ENCODE assay signal across 10 cellular contexts in the genomic region with DNA sequence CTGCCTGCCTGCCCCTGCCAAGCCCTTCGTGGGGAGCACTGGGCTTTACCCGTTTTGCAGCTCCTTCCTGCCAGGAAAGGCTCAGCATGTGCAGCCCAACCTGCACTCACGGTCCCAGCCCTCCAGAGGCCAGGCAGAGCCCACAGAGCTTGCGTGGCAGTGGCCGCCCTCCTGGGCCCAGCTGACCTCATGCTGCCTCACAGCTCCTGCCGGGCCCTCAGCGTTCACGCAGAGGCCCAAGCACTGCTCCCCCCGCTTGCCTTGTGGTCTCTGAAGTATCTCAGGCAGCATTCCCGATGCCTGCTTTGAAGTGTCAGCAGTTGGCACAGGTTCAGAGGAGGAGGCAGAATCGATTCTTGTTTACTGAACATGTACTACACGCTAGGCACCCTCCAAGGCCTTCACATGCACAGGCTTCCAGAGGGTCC. TPM values are rescaled to one million over a fixed set of nuclear protein-coding genes. Genes with fewer than 3 reads are reported as not detected.
DNase-seq lines count a peak whose midpoint lies in the region; ATAC-seq, FAIRE-seq and TF ChIP-seq lines count a peak whose summit lies in the region.
"Had no signal": no experiment of that assay in that cellular context is flagged by ENCODE, and none has a peak within 500 bp of the region (broad histone marks: within the 10 kb centered on the region; RNA-seq: fewer than 3 reads in every experiment).

No MANE protein-coding gene starts in this region.

- H3K27ac ChIP-seq in HEK293 (ENCODE audit: extremely low read depth, low read depth, low read length) (no peak overlapping the region), K562 (ENCODE audit: extremely low read depth, low read depth, low read length) (no peak overlapping the region)

- intact Hi-C loops in K562 (cut with micrococcal nuclease): no loop called here

- no peak for TF ChIP-seq RAD21 in K562 (CRISPR knock-in tag; conservative IDR thresholded peaks at IDR 0.05 in 1 of 2, IDR thresholded peaks at IDR 0.05 in 1 of 2)

- H3K4me2 ChIP-seq in K562 (ENCODE audit: insufficient read depth, low read length): no peak overlapping the region

- no peak overlapping the region for H2AFZ ChIP-seq in K562 (ENCODE audit: low read depth, low read length)

- no peak for TF ChIP-seq POLR2A in K562 (conservative IDR thresholded peaks at IDR 0.05)

- no TSS peak for BruUV-seq in K562 (replicated peaks; lab: Mats Ljungman, UMichigan)

- no peak overlapping the region for H3K27ac Mint-ChIP-seq in WTC11

- in situ Hi-C loops in K562 (cut with MboI): no loop called here

- H3K4me1 ChIP-seq in HEK293 (ENCODE audit: control insufficient read depth, insufficient read depth, low read length) (no peaks in the 10 kb centered on the region), K562 (replicated peaks in 1 of 2; ENCODE audit: control insufficient read depth in 2 of 2, insufficient read depth in 2 of 2, low read length in 2 of 2) (peaks cover 0 to 20% of the 10 kb centered on the region in 2 experiments; a peak in 1 of 5 replicates)

- DNase-seq in K562 (ENCODE audit: extremely low read depth in 1 of 4, low spot score in 3 of 4): no peak
- peak; percentile 38 for DNase-seq in kidney glomerular epithelial cell (lab: John Stamatoyannopoulos, UW)
- DNase-seq in stromal cell of bone marrow (ENCODE audit: low read depth): peak; percentile 90
- no peak for DNase-seq in HuH-7.5 (ENCODE audit: low spot score)
- DNase-seq in SHP77 treated with DMSO at 0.1 percent for 48 hours (lab: John Stamatoyannopoulos, UW): no peak
- no peak for DNase-seq in Kasumi-1 (lab: John Stamatoyannopoulos, UW)
- DNase-seq in WTC11 (ENCODE audit: low spot score): no peak
- DNase-seq: natural killer cell, NCI-H1417 treated with DMSO at 0.1 percent for 48 hours had no signal

- no peak for FAIRE-seq in K562 (lab: Jason Lieb, UNC)

- no peaks in the 10 kb centered on the region for H3K4me1 Mint-ChIP-seq in WTC11

- no peaks in the 10 kb centered on the region for H3K9me3 Mint-ChIP-seq in WTC11
- H3K9me3 Mint-ChIP-seq: natural killer cell had no signal

- 92% methylated on average over 8 of the region's 12 CpGs for WGBS in K562 (ENCODE audit: insufficient coverage, low coverage, missing lambda C conversion rate)

- no peaks in the 10 kb centered on the region for H3K27me3 Mint-ChIP-seq in WTC11 (ENCODE audit: low read depth)

- no peaks in the 10 kb centered on the region for H3K9me1 ChIP-seq in K562 (ENCODE audit: control insufficient read depth, insufficient read depth, low read length)

- no peak for TF ChIP-seq EP300 in K562 (IDR thresholded peaks at IDR 0.05; ENCODE audit: low read length)

- no peak overlapping the region for H3K4me3 ChIP-seq in HEK293 (ENCODE audit: low read depth, low read length)
- H3K4me3 ChIP-seq in K562: no peak overlapping the region

- no peaks in the 10 kb centered on the region; the same call in 2 of the 3 replicates for H3K79me2 ChIP-seq in K562 (ENCODE audit: control insufficient read depth, insufficient read depth, low read length)

- no peak overlapping the region for H3K4me3 Mint-ChIP-seq in WTC11
- H3K4me3 Mint-ChIP-seq: natural killer cell had no signal

- H3K27me3 ChIP-seq in K562 (ENCODE audit: control insufficient read depth in 2 of 2, insufficient read depth in 2 of 2, low read length in 2 of 2): no peaks in the 10 kb centered on the region

- peak overlapping the region in 1 of 2 experiments; percentile 43; a peak in 1 of 4 replicates for H3K9ac ChIP-seq in K562 (ENCODE audit: insufficient read depth in 1 of 2, low read depth in 2 of 2, low read length in 2 of 2)

- H3K9me3 ChIP-seq in HEK293 (ENCODE audit: control insufficient read depth, insufficient read depth, low read depth, low read length) (no peaks in the 10 kb centered on the region), K562 (replicated peaks; ENCODE audit: control insufficient read depth, insufficient read depth, low read depth, low read length) (no peaks in the 10 kb centered on the region)

- H3K36me3 ChIP-seq in HEK293 (ENCODE audit: control insufficient read depth in 2 of 2, insufficient read depth in 1 of 2, low read length in 2 of 2) (peaks cover 84 to 93% of the 10 kb centered on the region in 2 experiments), K562 (ENCODE audit: control insufficient read depth, insufficient read depth, low read length) (peaks cover 95% of the 10 kb centered on the region; the same call in 2 of the 3 replicates)

- H4K20me1 ChIP-seq in K562 (replicated peaks; ENCODE audit: control insufficient read depth, insufficient read depth, low read length): peaks cover 3% of the 10 kb centered on the region; the same call in 1 of the 2 replicates

- H3K36me3 Mint-ChIP-seq in WTC11: peaks cover 54% of the 10 kb centered on the region
- H3K36me3 Mint-ChIP-seq: natural killer cell had no signal

- ATAC-seq in K562 (no peak), WTC11 (no peak)
- ATAC-seq: natural killer cell had no signal

- TF ChIP-seq CTCF in HEK293 (tag by site-specific recombination; IDR thresholded peaks at IDR 0.05) (no peak), K562 (IDR thresholded peaks at IDR 0.05 in 2 of 3, conservative IDR thresholded peaks at IDR 0.05 in 1 of 3; ENCODE audit: insufficient read depth in 2 of 3, low read depth in 1 of 3, low read length in 3 of 3) (no peak), WTC11 (IDR thresholded peaks at IDR 0.05) (no peak)

- POLR2A ChIA-PET in HEK293 (lab: Yijun Ruan, JAX): interaction anchor here (1.4 to 2.0 kb wide), 4 partner anchors 23 to 219 kb away, joined by 3 to 8 read pairs (median 4); partner anchors contain the start of genes ACTN4, MRPS12 and SARS2
- POLR2A ChIA-PET in K562 (lab: Yijun Ruan, JAX): interaction anchor here (0.7 to 1.3 kb wide), 4 partner anchors 14 to 62 kb away, joined by 3 read pairs; no protein-coding TSS in a partner anchor
- POLR2A ChIA-PET in WTC11 (lab: Charles Lee): interaction anchor here (0.6 to 1.2 kb wide), 2 partner anchors 8 to 13 kb away, joined by 3 read pairs; no protein-coding TSS in a partner anchor

- CTCF ChIA-PET in HEK293 (lab: Yijun Ruan, JAX): interaction anchor here (0.5 to 1.2 kb wide), 2 partner anchors 167 to 218 kb away, joined by 5 to 6 read pairs; partner anchors contain the start of genes MRPS12 and SARS2
- CTCF ChIA-PET in K562 (lab: Yijun Ruan, JAX; ENCODE audit: low intra/inter-chr PET ratio): no interaction called here
- CTCF ChIA-PET in WTC11 (lab: Charles Lee): interaction anchor here (1.4 kb wide), 1 partner anchor 309 kb away, joined by 5 read pairs; the partner anchor contains the start of gene FAM98C

TF ChIP-seq in HEK293, 187 proteins besides CTCF, POLR2A, EP300 and RAD21 (continues in another document):
- peak; percentile 90; the same call in 1 of the 2 replicates for TF ChIP-seq ZNF664 (tag by site-specific recombination; IDR thresholded peaks at IDR 0.05)

TF ChIP-seq in K562, 482 proteins besides CTCF, POLR2A, EP300 and RAD21 (continues in another document):
- TF ChIP-seq WHSC1 (IDR thresholded peaks at IDR 0.05; ENCODE audit: low read length) (no peak), POLR2AphosphoS2 (IDR thresholded peaks at IDR 0.05; ENCODE audit: low read length) (0 out of 2 replicates have a peak, but pooled peaks have one; percentile 44), RBM22 (IDR thresholded peaks at IDR 0.05; ENCODE audit: low read depth, low read length, poor library complexity, severe bottlenecking) (peak; percentile 43)

TF ChIP-seq in WTC11, 78 proteins besides CTCF, POLR2A, EP300 and RAD21 (continues in another document):
- no peak for TF ChIP-seq ZNF219 (CRISPR knock-in tag; IDR thresholded peaks at IDR 0.05; ENCODE audit: borderline replicate concordance)
- no peak for TF ChIP-seq MXD4 (CRISPR knock-in tag; IDR thresholded peaks at IDR 0.05; ENCODE audit: borderline replicate concordance)
- no peak for TF ChIP-seq ZBTB21 (CRISPR knock-in tag; IDR thresholded peaks at IDR 0.05; ENCODE audit: borderline replicate concordance)
- TF ChIP-seq ZNF121 (CRISPR knock-in tag; IDR thresholded peaks at IDR 0.05): no peak
- no peak for TF ChIP-seq RORB (CRISPR knock-in tag; IDR thresholded peaks at IDR 0.05)
- no peak for TF ChIP-seq ZMAT4 (CRISPR knock-in tag; IDR thresholded peaks at IDR 0.05)
- no peak for TF ChIP-seq ZNF263 (CRISPR knock-in tag; IDR thresholded peaks at IDR 0.05; ENCODE audit: low read depth)
- TF ChIP-seq E2F4 (CRISPR knock-in tag; IDR thresholded peaks at IDR 0.05; ENCODE audit: borderline replicate concordance, low read depth): no peak

RNA-seq across cellular contexts. Expression of gene CAPN12, which starts 32.5 kb away (rescaled TPM):
- 21.8 and 34.6 TPM in 2 replicates for total RNA-seq in K562 (2011; cell fraction: chromatin; rRNA removed; ENCODE audit: low replicate concordance)
- total RNA-seq in K562 (2011; cell fraction: nucleolus; rRNA removed): 22.1 and 24.8 TPM in 2 replicates
- 16.0 and 28.2 TPM in 2 replicates for total RNA-seq in K562 (2011; cell fraction: nucleoplasm; rRNA removed)
- 1.6 and 3.1 TPM in 2 replicates for total RNA-seq in K562 (2014; rRNA removed)
- 0.89 and 1.2 TPM in 2 replicates for total RNA-seq in K562 (2014; rRNA removed; fragmentation: Illumina TruSeq; extraction: Trizol)
- total RNA-seq in K562 (2015; rRNA removed; fragmentation: Illumina TruSeq; extraction: Trizol): 0.83 and 0.87 TPM in 2 replicates
- 3.7 and 4.8 TPM in 2 replicates for total RNA-seq in K562 (2021)
- polyA plus RNA-seq in K562 (2011; rRNA removed): 6.8 and 14.8 TPM in 2 replicates
- 11.9 and 13.7 TPM in 2 replicates for polyA plus RNA-seq in K562 (2011; cell fraction: cytosol; rRNA removed)
- 61.9 and 73.0 TPM in 2 replicates for polyA plus RNA-seq in K562 (2011; cell fraction: nucleus; rRNA removed)
- polyA plus RNA-seq in K562 (2012): 2.9 and 8.2 TPM in 2 replicates
- 3.4 and 4.7 TPM in 2 replicates for polyA plus RNA-seq in K562 (2014; fragmentation: Illumina TruSeq; extraction: Trizol)
- polyA plus RNA-seq in K562 (2014; fragmentation: Nextera tagmentation; extraction: Ambion mirVana): 1 to 10 TPM in 1 of 2 experiments, under 1 TPM in 1; 0.84 to 1.0 TPM
- polyA plus RNA-seq in K562 (2014; rRNA removed): 5.6 and 7.0 TPM in 2 replicates
- polyA minus RNA-seq in K562 (2011; rRNA and poly(A)+ RNA removed): 1.2 and 1.3 TPM in 2 replicates
- polyA minus RNA-seq in K562 (2011; cell fraction: cytosol; rRNA and poly(A)+ RNA removed): 2.8 and 4.4 TPM in 2 replicates
- polyA minus RNA-seq in K562 (2011; cell fraction: nucleus; rRNA and poly(A)+ RNA removed): 5.1 and 7.3 TPM in 2 replicates
- 9.6 to 9.9 TPM (median 9.8 TPM) in 3 replicates for total RNA-seq in WTC11 (2021)

Comparison
In these comparisons a context has a peak if more than half of its experiments do, and no peak if none do; other contexts are left out.
1. DNase-seq: peak in kidney glomerular epithelial cell (single experiment) and stromal cell of bone marrow (single experiment); none in K562 (0 of 4), HuH-7.5 (single experiment), SHP77 treated with DMSO at 0.1 percent for 48 hours (single experiment), Kasumi-1 (0 of 2) and WTC11 (single experiment).
2. Of the 44 proteins assayed by ChIP-seq in both K562 and HEK293: peak only in K562: none; only in HEK293: ZNF449; in both: none; in neither: 43.